Comparison of ENCODE assay signal across 12 cellular contexts in the genomic region with DNA sequence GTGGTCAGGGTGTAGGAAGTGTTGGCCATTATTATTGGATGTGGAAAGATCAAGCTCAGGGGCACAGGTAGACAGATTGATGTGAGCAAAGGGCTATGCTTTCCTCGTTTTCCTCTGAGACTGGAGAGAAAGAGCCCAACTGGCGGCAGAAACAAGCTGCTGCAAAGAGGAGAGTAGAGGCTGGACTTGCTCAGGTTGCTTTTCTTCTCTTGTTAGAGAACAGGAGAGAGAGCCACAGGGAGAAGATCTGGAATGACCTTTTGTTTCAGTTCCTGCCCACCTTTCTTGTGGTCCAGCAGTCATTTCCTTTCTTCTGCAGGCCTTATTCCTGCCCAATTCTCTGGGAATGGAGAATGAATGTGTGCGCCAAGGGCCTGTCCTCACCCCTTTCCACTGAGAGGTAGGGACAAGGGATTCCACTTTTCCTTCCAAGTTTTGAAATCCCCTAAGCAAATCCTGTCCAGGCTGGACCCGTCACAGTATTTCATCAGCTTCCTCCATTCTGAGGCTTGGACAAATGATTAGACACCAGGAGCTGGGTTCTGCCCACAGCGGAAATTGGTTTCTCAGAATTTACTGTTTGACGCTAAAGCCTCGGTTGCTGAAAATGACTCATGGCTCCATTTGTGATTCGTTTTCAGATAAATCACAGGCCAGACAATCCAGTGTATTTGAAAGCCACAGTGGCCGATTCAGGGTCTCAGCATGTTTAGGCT. TPM values are rescaled to one million over a fixed set of nuclear protein-coding genes. Genes with fewer than 3 reads are reported as not detected.
DNase-seq lines count a peak whose midpoint lies in the region; ATAC-seq and TF ChIP-seq lines count a peak whose summit lies in the region.
"Had no signal": no experiment of that assay in that cellular context is flagged by ENCODE, and none has a peak within 500 bp of the region (broad histone marks: within the 10 kb centered on the region; RNA-seq: fewer than 3 reads in every experiment).

No MANE protein-coding gene starts in this region.

- peaks cover 27% of the 10 kb centered on the region for H3K9me3 Mint-ChIP-seq in activated T-helper 1 cell treated with anti-CD3 and anti-CD28 coated beads, Interleukin-12 subunit alpha, Interleukin-12 subunit beta, Interleukin-2, Interleukin-4 antibody, amounts not matched to agents 30 ng/mL and 10 ng/mL and 1 ng/mL, durations not matched to agents 14 hours and 24 hours and 36 hours
- H3K9me3 Mint-ChIP-seq in naive thymus-derived CD4-positive, alpha-beta T cell: peaks cover 4 to 26% (median 10%) of the 10 kb centered on the region in 11 donors
- H3K9me3 Mint-ChIP-seq in endothelial cell (ENCODE audit: unreplicated experiment): no peaks in the 10 kb centered on the region

- DNase-seq in Peyer's patch: peak in 1 of 3 donors; percentile 71
- peak; percentile 47 for DNase-seq in activated T-helper 1 cell treated with anti-CD3 and anti-CD28 coated beads, Interleukin-12 subunit alpha, Interleukin-12 subunit beta, Interleukin-2, Interleukin-4 antibody, amounts not matched to agents 30 ng/mL and 10 ng/mL and 1 ng/mL, durations not matched to agents 14 hours and 24 hours and 36 hours (ENCODE audit: low spot score)
- peak in 1 of 9 donors; percentile 35 for DNase-seq in naive thymus-derived CD4-positive, alpha-beta T cell
- no peak for DNase-seq in endothelial cell (ENCODE audit: low spot score)
- no peak for DNase-seq in NCI-H2081 treated with DMSO at 0.1 percent for 48 hours (lab: John Stamatoyannopoulos, UW)
- no peak for DNase-seq in head of caudate nucleus
- DNase-seq: mesendoderm, MM.1S had no signal

- H3K36me3 Mint-ChIP-seq in activated T-helper 1 cell treated with anti-CD3 and anti-CD28 coated beads, Interleukin-12 subunit alpha, Interleukin-12 subunit beta, Interleukin-2, Interleukin-4 antibody, amounts not matched to agents 30 ng/mL and 10 ng/mL and 1 ng/mL, durations not matched to agents 14 hours and 24 hours and 36 hours (ENCODE audit: low read depth): peaks cover 22% of the 10 kb centered on the region
- H3K36me3 Mint-ChIP-seq in naive thymus-derived CD4-positive, alpha-beta T cell: peaks cover 4 to 31% (median 14%) of the 10 kb centered on the region in 5 donors
- H3K36me3 Mint-ChIP-seq in endothelial cell (ENCODE audit: low read depth, unreplicated experiment): peaks cover 7% of the 10 kb centered on the region

- CTCF ChIA-PET in naive thymus-derived CD4-positive, alpha-beta T cell (lab: Charles Lee): interaction anchor here (0.8 to 1.9 kb wide), 3 partner anchors 8 to 197 kb away, joined by 3 to 14 read pairs (median 4); no protein-coding TSS in a partner anchor

- H3K9me3 ChIP-seq in Peyer's patch: peaks cover 0 to 11% (median 5%) of the 10 kb centered on the region in 4 donors
- H3K9me3 ChIP-seq in naive thymus-derived CD4-positive, alpha-beta T cell (ENCODE audit: control insufficient read depth in 2 of 3, low read length in 3 of 3): peaks cover 10 to 17% (median 10%) of the 10 kb centered on the region in 3 experiments

- TF ChIP-seq CTCF in Peyer's patch (IDR thresholded peaks at IDR 0.05) (no peak), endothelial cell (IDR thresholded peaks at IDR 0.05; ENCODE audit: unreplicated experiment) (no peak)

- peak overlapping the region; percentile 92 for H3K27ac Mint-ChIP-seq in activated T-helper 1 cell treated with anti-CD3 and anti-CD28 coated beads, Interleukin-12 subunit alpha, Interleukin-12 subunit beta, Interleukin-2, Interleukin-4 antibody, amounts not matched to agents 30 ng/mL and 10 ng/mL and 1 ng/mL, durations not matched to agents 14 hours and 24 hours and 36 hours
- H3K27ac Mint-ChIP-seq in naive thymus-derived CD4-positive, alpha-beta T cell: peak overlapping the region in 6 of 9 donors; percentile 28 to 97 (median 84)
- H3K27ac Mint-ChIP-seq in endothelial cell (ENCODE audit: unreplicated experiment): no peak overlapping the region

- no peak overlapping the region for H3K4me3 ChIP-seq in Peyer's patch
- H3K4me3 ChIP-seq in naive thymus-derived CD4-positive, alpha-beta T cell (ENCODE audit: low read length): no peak overlapping the region
- H3K4me3 ChIP-seq: smooth muscle cell had no signal

- H3K36me3 ChIP-seq in Peyer's patch: no peaks in the 10 kb centered on the region
- H3K36me3 ChIP-seq in naive thymus-derived CD4-positive, alpha-beta T cell (ENCODE audit: control insufficient read depth in 2 of 3, insufficient read depth in 3 of 3, low read length in 3 of 3): peaks cover 0 to 4% (median 0%) of the 10 kb centered on the region in 3 experiments

- no peaks in the 10 kb centered on the region for H3K27me3 Mint-ChIP-seq in activated T-helper 1 cell treated with anti-CD3 and anti-CD28 coated beads, Interleukin-12 subunit alpha, Interleukin-12 subunit beta, Interleukin-2, Interleukin-4 antibody, amounts not matched to agents 30 ng/mL and 10 ng/mL and 1 ng/mL, durations not matched to agents 14 hours and 24 hours and 36 hours (ENCODE audit: insufficient read depth)
- no peaks in the 10 kb centered on the region for H3K27me3 Mint-ChIP-seq in naive thymus-derived CD4-positive, alpha-beta T cell
- peaks cover 2% of the 10 kb centered on the region for H3K27me3 Mint-ChIP-seq in endothelial cell (ENCODE audit: unreplicated experiment)

- ATAC-seq in GM18511 (IDR thresholded peaks at IDR 0.05; ENCODE audit: unreplicated experiment) (peak; percentile 27), GM18873 (IDR thresholded peaks at IDR 0.05; ENCODE audit: low FRiP score, unreplicated experiment) (no peak)
- peak; percentile 48 for ATAC-seq in naive thymus-derived CD4-positive, alpha-beta T cell

- H3K27ac ChIP-seq in Peyer's patch: peak overlapping the region; percentile 46 to 77 (median 57)
- H3K27ac ChIP-seq in naive thymus-derived CD4-positive, alpha-beta T cell (ENCODE audit: low read depth, low read length): no peak overlapping the region

- peaks cover 54% of the 10 kb centered on the region for H3K4me1 Mint-ChIP-seq in activated T-helper 1 cell treated with anti-CD3 and anti-CD28 coated beads, Interleukin-12 subunit alpha, Interleukin-12 subunit beta, Interleukin-2, Interleukin-4 antibody, amounts not matched to agents 30 ng/mL and 10 ng/mL and 1 ng/mL, durations not matched to agents 14 hours and 24 hours and 36 hours (ENCODE audit: low read depth)
- H3K4me1 Mint-ChIP-seq in naive thymus-derived CD4-positive, alpha-beta T cell: peaks cover 39 to 60% (median 56%) of the 10 kb centered on the region in 7 donors
- H3K4me1 Mint-ChIP-seq in endothelial cell (ENCODE audit: unreplicated experiment): peaks cover 4% of the 10 kb centered on the region

- POLR2A ChIA-PET in naive thymus-derived CD4-positive, alpha-beta T cell (lab: Charles Lee): interaction anchor here (1.6 to 8.5 kb wide), 2 partner anchors 6 to 10 kb away, joined by 4 to 132 read pairs; no protein-coding TSS in a partner anchor

- no peak for TF ChIP-seq POLR2A in Peyer's patch (IDR thresholded peaks at IDR 0.05)

- no peaks in the 10 kb centered on the region for H3K4me1 ChIP-seq in Peyer's patch
- H3K4me1 ChIP-seq in naive thymus-derived CD4-positive, alpha-beta T cell (ENCODE audit: control insufficient read depth in 2 of 2, insufficient read depth in 2 of 2, low read length in 2 of 2): peaks cover 43 to 98% of the 10 kb centered on the region in 2 donors

- intact Hi-C loops in activated T-helper 1 cell treated with anti-CD3 and anti-CD28 coated beads, Interleukin-12 subunit alpha, Interleukin-12 subunit beta, Interleukin-2, Interleukin-4 antibody, amounts not matched to agents 30 ng/mL and 10 ng/mL and 1 ng/mL, durations not matched to agents 14 hours and 24 hours and 36 hours (cut with micrococcal nuclease): loop anchor here (1.0 kb wide), 1 partner anchor 8 kb away; no protein-coding TSS in a partner anchor
- intact Hi-C loops in naive thymus-derived CD4-positive, alpha-beta T cell (cut with micrococcal nuclease): loop anchor here in 1 of 2 donors (5.0 kb wide), 1 partner anchor 106 kb away; no protein-coding TSS in a partner anchor
- intact Hi-C loops in head of caudate nucleus (cut with DNase I): no loop called here

- peak overlapping the region; percentile 46 for H3K4me3 Mint-ChIP-seq in activated T-helper 1 cell treated with anti-CD3 and anti-CD28 coated beads, Interleukin-12 subunit alpha, Interleukin-12 subunit beta, Interleukin-2, Interleukin-4 antibody, amounts not matched to agents 30 ng/mL and 10 ng/mL and 1 ng/mL, durations not matched to agents 14 hours and 24 hours and 36 hours
- H3K4me3 Mint-ChIP-seq in naive thymus-derived CD4-positive, alpha-beta T cell: peak overlapping the region in 1 of 10 donors; percentile 61
- H3K4me3 Mint-ChIP-seq in endothelial cell (ENCODE audit: unreplicated experiment): no peak overlapping the region

- no peaks in the 10 kb centered on the region for H3K27me3 ChIP-seq in Peyer's patch
- H3K27me3 ChIP-seq in naive thymus-derived CD4-positive, alpha-beta T cell (ENCODE audit: control insufficient read depth in 2 of 2, insufficient read depth in 2 of 2, low read length in 2 of 2): no peaks in the 10 kb centered on the region

RNA-seq across cellular contexts. Expression of a gene that starts 16.1 kb away (rescaled TPM):
- not detected for total RNA-seq in Peyer's patch
- total RNA-seq in activated T-helper 1 cell treated with anti-CD3 and anti-CD28 coated beads, Interleukin-12 subunit alpha, Interleukin-12 subunit beta, Interleukin-2, Interleukin-4 antibody, amounts not matched to agents 30 ng/mL and 10 ng/mL and 1 ng/mL, durations not matched to agents 14 hours and 24 hours and 36 hours: 0.22 and 0.23 TPM in 2 replicates
- under 1 TPM; 0.27 to 0.65 (median 0.61) TPM for total RNA-seq in naive thymus-derived CD4-positive, alpha-beta T cell
- under 1 TPM in 1 of 2 donors, not detected in 1; 0.35 TPM for polyA plus RNA-seq in naive thymus-derived CD4-positive, alpha-beta T cell
- not detected for total RNA-seq in endothelial cell (ENCODE audit: unreplicated experiment)
- total RNA-seq: smooth muscle cell, ureter had no signal
- polyA plus RNA-seq: smooth muscle cell had no signal

RNA-seq across cellular contexts. Expression of a gene that starts 42.5 kb away (rescaled TPM):
- total RNA-seq in Peyer's patch (not detected), endothelial cell (ENCODE audit: unreplicated experiment) (not detected)
- total RNA-seq in activated T-helper 1 cell treated with anti-CD3 and anti-CD28 coated beads, Interleukin-12 subunit alpha, Interleukin-12 subunit beta, Interleukin-2, Interleukin-4 antibody, amounts not matched to agents 30 ng/mL and 10 ng/mL and 1 ng/mL, durations not matched to agents 14 hours and 24 hours and 36 hours: not detected in 2 replicates
- not detected for total RNA-seq in naive thymus-derived CD4-positive, alpha-beta T cell
- not detected for polyA plus RNA-seq in naive thymus-derived CD4-positive, alpha-beta T cell
- total RNA-seq: smooth muscle cell, ureter had no signal
- polyA plus RNA-seq: smooth muscle cell had no signal
